Comparison of ENCODE assay signal across 8 cellular contexts in the genomic region with DNA sequence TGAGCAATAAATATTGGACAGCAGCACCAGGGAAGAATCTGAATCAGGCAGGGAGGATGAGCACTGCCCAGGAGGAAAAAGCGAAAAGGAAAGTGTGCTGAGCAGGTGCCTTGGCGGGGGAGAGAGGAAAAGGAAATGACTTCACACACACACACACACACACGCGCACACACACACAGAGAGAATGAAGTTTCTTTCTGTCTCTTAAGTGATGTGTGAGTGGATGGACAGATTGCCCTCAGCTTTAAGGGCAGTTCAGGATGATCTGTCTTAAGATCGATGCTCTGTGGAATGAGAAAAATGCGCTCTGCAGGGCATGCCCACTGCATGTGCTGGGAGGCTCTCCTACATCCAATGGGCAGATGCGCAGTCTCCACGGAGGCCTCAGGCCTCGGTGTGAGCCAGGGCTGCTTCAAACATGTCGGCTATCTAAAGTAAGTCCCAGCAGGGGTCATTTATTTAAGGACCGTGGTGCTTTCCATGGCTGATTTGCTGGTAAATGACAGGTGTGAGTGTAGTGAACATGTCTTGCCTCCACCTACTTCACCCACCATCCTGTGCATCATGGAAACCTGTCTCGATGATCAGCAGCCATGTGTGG. TPM values are rescaled to one million over a fixed set of nuclear protein-coding genes. Genes with fewer than 3 reads are reported as not detected.
A peak's percentile ranks its signal among the peaks of the same experiment; 100 is the strongest.
DNase-seq lines count a peak whose midpoint lies in the region; ATAC-seq and TF ChIP-seq lines count a peak whose summit lies in the region.

No MANE protein-coding gene starts in this region.

- H3K27ac ChIP-seq in CD8-positive, alpha-beta T cell (ENCODE audit: low read depth, low read length): peak overlapping the region; percentile 84
- H3K27ac ChIP-seq in HUES48 (ENCODE audit: low read depth, low read length) (peak overlapping the region; percentile 93), RWPE1 (peak overlapping the region; percentile 87), gastroesophageal sphincter (peak overlapping the region; percentile 88 to 99 (median 93)), neural progenitor cell (peak overlapping the region; percentile 83), thyroid gland (peak overlapping the region; percentile 94 to 97 (median 94))

- H3K27me3 ChIP-seq in CD8-positive, alpha-beta T cell (ENCODE audit: insufficient read depth, low read length): no peaks in the 10 kb centered on the region
- H3K27me3 ChIP-seq in HUES48 (ENCODE audit: control insufficient read depth, insufficient read depth, low read length) (no peaks in the 10 kb centered on the region), gastroesophageal sphincter (no peaks in the 10 kb centered on the region), neural progenitor cell (no peaks in the 10 kb centered on the region), thyroid gland (no peaks in the 10 kb centered on the region)

- H3F3A ChIP-seq in neural progenitor cell (ENCODE audit: low read depth): peaks cover 44% of the 10 kb centered on the region

- H3K27me3 Mint-ChIP-seq in CD8-positive, alpha-beta T cell (ENCODE audit: low read depth): no peaks in the 10 kb centered on the region
- peaks cover 10% of the 10 kb centered on the region for H3K27me3 Mint-ChIP-seq in neural progenitor cell (ENCODE audit: insufficient read depth, low read depth)

- H3K9ac ChIP-seq in HUES48 (ENCODE audit: low read depth, low read length) (peak overlapping the region; percentile 64), neural progenitor cell (peak overlapping the region; percentile 15)

- H3K4me3 ChIP-seq in CD8-positive, alpha-beta T cell (ENCODE audit: low read depth, low read length): peak overlapping the region; percentile 87
- H3K4me3 ChIP-seq in HUES48 (ENCODE audit: low read depth, low read length): peak overlapping the region; percentile 98
- H3K4me3 ChIP-seq in gastroesophageal sphincter: peak overlapping the region; percentile 47 to 78
- H3K4me3 ChIP-seq in neural progenitor cell: peak overlapping the region; percentile 78
- peak overlapping the region in 2 of 3 donors; percentile 57 to 76 for H3K4me3 ChIP-seq in thyroid gland (replicated peaks in 1 of 3)

- no peaks in the 10 kb centered on the region for H3K9me3 Mint-ChIP-seq in CD8-positive, alpha-beta T cell
- H3K9me3 Mint-ChIP-seq in neural progenitor cell: no peaks in the 10 kb centered on the region

- TF ChIP-seq CTCF in CD8-positive, alpha-beta T cell (IDR thresholded peaks at IDR 0.05): no peak
- no peak for TF ChIP-seq CTCF in RWPE1 (conservative IDR thresholded peaks at IDR 0.05; ENCODE audit: low read depth)
- TF ChIP-seq CTCF in gastroesophageal sphincter (IDR thresholded peaks at IDR 0.05): no peak
- no peak for TF ChIP-seq CTCF in neural progenitor cell (IDR thresholded peaks at IDR 0.05)
- TF ChIP-seq CTCF in thyroid gland (IDR thresholded peaks at IDR 0.05): no peak

- H4K20me1 ChIP-seq in neural progenitor cell (ENCODE audit: low read depth): no peaks in the 10 kb centered on the region

- 7 to 20% methylated on average over 5 of the region's 12 CpGs for WGBS in gastroesophageal sphincter (ENCODE audit: low coverage in 1 of 2), 2 donors
- 6 to 26% methylated on average over 6 to 12 of the region's 12 CpGs for WGBS in thyroid gland, 2 donors

- POLR2A ChIA-PET in CD8-positive, alpha-beta T cell (lab: Charles Lee): interaction anchor here (0.6 to 2.9 kb wide), 9 partner anchors 9 to 763 kb away, joined by 3 to 31 read pairs (median 7); a partner anchor contains a TSS
- POLR2A ChIA-PET in RWPE1 (lab: Yijun Ruan, JAX; ENCODE audit: low non-redundant PET): no interaction called here

- peak; percentile 32 to 78 (median 70) for DNase-seq in CD8-positive, alpha-beta T cell
- DNase-seq in RWPE1 (ENCODE audit: low spot score): peak; percentile 67
- DNase-seq in activated naive CD4-positive, alpha-beta T cell treated with Interleukin-2 at 50 U/mL for 16 hours: peak; percentile 70
- DNase-seq in neural progenitor cell (ENCODE audit: low spot score): peak; percentile 76
- peak; percentile 67 to 74 for DNase-seq in thyroid gland

- CTCF ChIA-PET in CD8-positive, alpha-beta T cell (lab: Charles Lee): interaction anchor here (1.1 to 2.9 kb wide), 7 partner anchors 9 to 261 kb away, joined by 3 to 18 read pairs (median 7); a partner anchor contains a TSS
- CTCF ChIA-PET in RWPE1 (lab: Yijun Ruan, JAX): interaction anchor here (0.9 to 1.2 kb wide), 2 partner anchors 9 to 13 kb away, joined by 3 to 10 read pairs; no protein-coding TSS in a partner anchor

- peaks cover 21% of the 10 kb centered on the region for H3K36me3 Mint-ChIP-seq in CD8-positive, alpha-beta T cell
- H3K36me3 Mint-ChIP-seq in neural progenitor cell: no peaks in the 10 kb centered on the region

- peak overlapping the region; percentile 36 for H2AFZ ChIP-seq in neural progenitor cell (replicated peaks)

- peaks cover 42% of the 10 kb centered on the region for H3K4me1 Mint-ChIP-seq in CD8-positive, alpha-beta T cell (ENCODE audit: low read depth)
- peaks cover 25% of the 10 kb centered on the region for H3K4me1 Mint-ChIP-seq in neural progenitor cell

- no peak for TF ChIP-seq EP300 in gastroesophageal sphincter (IDR thresholded peaks at IDR 0.05)

- H3K4me2 ChIP-seq in neural progenitor cell: peak overlapping the region; percentile 93

- intact Hi-C loops in CD8-positive, alpha-beta T cell (cut with DNase I, micrococcal nuclease): loop anchor here (1.0 to 5.0 kb wide), 13 partner anchors 9 to 1290 kb away; a partner anchor contains a TSS
- intact Hi-C loops in thyroid gland (cut with DNase I): no loop called here

- no peaks in the 10 kb centered on the region for H3K36me3 ChIP-seq in CD8-positive, alpha-beta T cell (ENCODE audit: insufficient read depth, low read length)
- H3K36me3 ChIP-seq in HUES48 (ENCODE audit: control insufficient read depth, insufficient read depth, low read length): no peaks in the 10 kb centered on the region
- H3K36me3 ChIP-seq in gastroesophageal sphincter: no peaks in the 10 kb centered on the region
- no peaks in the 10 kb centered on the region for H3K36me3 ChIP-seq in neural progenitor cell
- no peaks in the 10 kb centered on the region for H3K36me3 ChIP-seq in thyroid gland

- peak overlapping the region; percentile 91 for H3K4me3 Mint-ChIP-seq in CD8-positive, alpha-beta T cell
- H3K4me3 Mint-ChIP-seq in neural progenitor cell: peak overlapping the region; percentile 93

- H3K79me2 ChIP-seq in neural progenitor cell (ENCODE audit: low read depth): peaks cover 19% of the 10 kb centered on the region

- ATAC-seq in CD8-positive, alpha-beta T cell: peak; percentile 53
- ATAC-seq in GM19397 (IDR thresholded peaks at IDR 0.05; ENCODE audit: unreplicated experiment) (peak; percentile 18), gastroesophageal sphincter (no peak)

- no peaks in the 10 kb centered on the region for H3K9me3 ChIP-seq in CD8-positive, alpha-beta T cell (ENCODE audit: low read length)
- H3K9me3 ChIP-seq in HUES48 (ENCODE audit: control insufficient read depth, insufficient read depth, low read length) (no peaks in the 10 kb centered on the region), gastroesophageal sphincter (no peaks in the 10 kb centered on the region), neural progenitor cell (ENCODE audit: low read depth) (no peaks in the 10 kb centered on the region), thyroid gland (no peaks in the 10 kb centered on the region)

- H3K4me1 ChIP-seq in CD8-positive, alpha-beta T cell (ENCODE audit: insufficient read depth, low read length): peaks cover 23% of the 10 kb centered on the region
- H3K4me1 ChIP-seq in HUES48 (ENCODE audit: control insufficient read depth, insufficient read depth, low read length) (peaks cover 9% of the 10 kb centered on the region; the same call in 1 of the 2 replicates), gastroesophageal sphincter (peaks cover 0 to 35% (median 11%) of the 10 kb centered on the region in 3 donors), neural progenitor cell (peaks cover 17% of the 10 kb centered on the region), thyroid gland (peaks cover 7 to 15% of the 10 kb centered on the region in 2 donors)

- H3K27ac Mint-ChIP-seq in CD8-positive, alpha-beta T cell: peak overlapping the region; percentile 98
- peak overlapping the region; percentile 92 for H3K27ac Mint-ChIP-seq in neural progenitor cell

- TF ChIP-seq POLR2A in gastroesophageal sphincter (IDR thresholded peaks at IDR 0.05) (peak in 1 of 2 donors; percentile 40), thyroid gland (IDR thresholded peaks at IDR 0.05) (peak in 1 of 2 donors; percentile 69)

RNA-seq across cellular contexts. Expression of a gene that starts 2.5 kb away (rescaled TPM):
- 10 to 100 TPM; 24.4 to 25.8 TPM for total RNA-seq in CD8-positive, alpha-beta T cell
- total RNA-seq in gastroesophageal sphincter: 10 to 100 TPM; 14.9 to 34.0 (median 20.2) TPM
- total RNA-seq in neural progenitor cell (ENCODE audit: low replicate concordance): 15.5 and 21.8 TPM in 2 replicates
- total RNA-seq in thyroid gland: 10 to 100 TPM; 36.5 to 43.5 (median 41.2) TPM
